In the genomic region with DNA sequence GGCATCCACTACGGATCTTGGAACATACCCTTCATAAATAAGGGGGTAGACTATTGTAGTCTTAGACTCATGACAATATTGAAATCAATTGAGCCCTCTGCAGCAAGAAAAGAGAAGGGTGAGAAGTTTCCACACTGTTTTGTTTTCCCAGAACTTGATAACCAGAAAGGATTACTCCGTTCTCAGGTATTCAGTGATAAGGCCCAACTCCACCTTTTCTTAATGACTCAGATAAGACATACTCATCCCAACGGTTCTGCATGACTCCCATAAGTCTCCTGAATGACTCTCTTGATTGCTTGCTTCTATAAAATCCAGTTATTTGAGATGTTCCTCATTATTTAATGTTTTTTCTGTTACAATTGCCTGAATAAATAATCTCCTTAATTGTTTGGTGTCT, we compare ENCODE assay signal across 15 cellular contexts.
DNase-seq lines count a peak whose midpoint lies in the region; ATAC-seq, FAIRE-seq and TF ChIP-seq lines count a peak whose summit lies in the region.
"Had no signal": no experiment of that assay in that cellular context is flagged by ENCODE, and none has a peak within 500 bp of the region (broad histone marks: within the 10 kb centered on the region; RNA-seq: fewer than 3 reads in every experiment).

No MANE protein-coding gene starts in this region.

- H3K14ac ChIP-seq in mesenchymal stem cell (ENCODE audit: low read length in 2 of 2): no peak overlapping the region

- no peak overlapping the region for H4K8ac ChIP-seq in mesenchymal stem cell (ENCODE audit: low read length)

- H3K27me3 ChIP-seq in astrocyte (ENCODE audit: insufficient read depth, low read length) (no peaks in the 10 kb centered on the region), hepatocyte (no peaks in the 10 kb centered on the region), mesenchymal stem cell (ENCODE audit: control insufficient read depth in 1 of 2, insufficient read depth in 1 of 2, low read length in 2 of 2) (no peaks in the 10 kb centered on the region)
- H3K27me3 ChIP-seq: BE2C had no signal

- H3K27ac ChIP-seq in astrocyte (ENCODE audit: low read depth, low read length): no peak overlapping the region
- H3K27ac ChIP-seq in hepatocyte: no peak overlapping the region
- H3K27ac ChIP-seq in mesenchymal stem cell (ENCODE audit: low read length, poor library complexity, severe bottlenecking): no peak overlapping the region
- H3K27ac ChIP-seq: A549, C4-2B, GM23248 had no signal

- H3K4me1 ChIP-seq in astrocyte (ENCODE audit: insufficient read depth, low read length) (no peaks in the 10 kb centered on the region), hepatocyte (ENCODE audit: insufficient read depth) (no peaks in the 10 kb centered on the region), mesenchymal stem cell (ENCODE audit: control insufficient read depth, insufficient read depth, low read depth, low read length) (no peaks in the 10 kb centered on the region)
- H3K4me1 ChIP-seq: A549, BE2C had no signal

- no peaks in the 10 kb centered on the region for H3K9me2 ChIP-seq in hepatocyte (replicated peaks; ENCODE audit: insufficient read depth)

- H2BK12ac ChIP-seq in mesenchymal stem cell (ENCODE audit: low read length in 2 of 2): no peak overlapping the region

- H3K18ac ChIP-seq in mesenchymal stem cell (ENCODE audit: low read depth in 1 of 2, low read length in 2 of 2): no peak overlapping the region

- no peaks in the 10 kb centered on the region for H3K4me1 Mint-ChIP-seq in astrocyte (ENCODE audit: low read depth, unreplicated experiment)
- H3K4me1 Mint-ChIP-seq: CD4-positive, alpha-beta memory T cell; IgD-negative memory B cell had no signal

- H3K27me3 Mint-ChIP-seq in astrocyte (ENCODE audit: low read depth, unreplicated experiment): no peaks in the 10 kb centered on the region
- H3K27me3 Mint-ChIP-seq: CD4-positive, alpha-beta memory T cell; IgD-negative memory B cell had no signal

- no peak overlapping the region for H4K91ac ChIP-seq in mesenchymal stem cell (ENCODE audit: low read length)

- no peak for FAIRE-seq in astrocyte (lab: Jason Lieb, UNC)
- FAIRE-seq: A549, H54 had no signal

- no peak overlapping the region for H3K4me3 Mint-ChIP-seq in astrocyte (ENCODE audit: unreplicated experiment)
- H3K4me3 Mint-ChIP-seq: CD4-positive, alpha-beta memory T cell; IgD-negative memory B cell had no signal

- H2BK5ac ChIP-seq in mesenchymal stem cell (ENCODE audit: low read depth, low read length, poor library complexity, severe bottlenecking): no peak overlapping the region

- H3K4me2 ChIP-seq in astrocyte (ENCODE audit: low read length): no peak overlapping the region
- no peak overlapping the region for H3K4me2 ChIP-seq in hepatocyte
- H3K4me2 ChIP-seq in mesenchymal stem cell (ENCODE audit: low read length, poor library complexity, severe bottlenecking): no peak overlapping the region
- H3K4me2 ChIP-seq: A549 had no signal

- no peaks in the 10 kb centered on the region for H4K20me1 ChIP-seq in astrocyte (ENCODE audit: insufficient read depth, low read length)
- H4K20me1 ChIP-seq in hepatocyte (ENCODE audit: insufficient read depth, poor library complexity, severe bottlenecking): no peaks in the 10 kb centered on the region

- H2AFZ ChIP-seq in astrocyte (ENCODE audit: low read depth, low read length) (no peak overlapping the region), hepatocyte (no peak overlapping the region), mesenchymal stem cell (ENCODE audit: low read depth, low read length) (no peak overlapping the region)
- H2AFZ ChIP-seq: GM23248 had no signal

- H2BK120ac ChIP-seq in mesenchymal stem cell (ENCODE audit: low read depth, low read length): no peak overlapping the region

- no peaks in the 10 kb centered on the region for H3K36me3 Mint-ChIP-seq in astrocyte (ENCODE audit: low read depth, unreplicated experiment)
- H3K36me3 Mint-ChIP-seq: CD4-positive, alpha-beta memory T cell; IgD-negative memory B cell had no signal

- H3K79me1 ChIP-seq in mesenchymal stem cell (replicated peaks; ENCODE audit: low read length, poor library complexity, severe bottlenecking): no peaks in the 10 kb centered on the region

- DNase-seq in ELR (ENCODE audit: low read depth) (peak; percentile 1), astrocyte (ENCODE audit: low read depth) (peak; percentile 1), hepatocyte (ENCODE audit: low spot score) (peak; percentile 5), NCI-H446 (lab: John Stamatoyannopoulos, UW) (no peak), mesenchymal stem cell (no peak)
- DNase-seq: BE2C; CD4-positive, alpha-beta memory T cell; GM23248 had no signal

- no peak overlapping the region for H2AK5ac ChIP-seq in mesenchymal stem cell (ENCODE audit: low read length, severe bottlenecking)

- ATAC-seq in HG02981 (IDR thresholded peaks at IDR 0.05; ENCODE audit: unreplicated experiment) (no peak), HG02798 (IDR thresholded peaks at IDR 0.05; ENCODE audit: poor library complexity, unreplicated experiment) (no peak)
- ATAC-seq: A549, HCT116 had no signal

- 42% methylated on average over 3 of the region's 3 CpGs for WGBS in hepatocyte (ENCODE audit: low lambda C conversion rate, missing lambda C conversion rate)
- 22% methylated on average over 1 of the region's 3 CpGs for WGBS in mesenchymal stem cell

- H3K9ac ChIP-seq in astrocyte (ENCODE audit: low read length) (no peak overlapping the region), mesenchymal stem cell (ENCODE audit: low read length) (no peak overlapping the region)
- H3K9ac ChIP-seq: GM23248 had no signal

- no peak overlapping the region for H3K27ac Mint-ChIP-seq in astrocyte (ENCODE audit: unreplicated experiment)
- H3K27ac Mint-ChIP-seq: CD4-positive, alpha-beta memory T cell; IgD-negative memory B cell had no signal

- H3K36me3 ChIP-seq in astrocyte (ENCODE audit: insufficient read depth, low read length) (no peaks in the 10 kb centered on the region), hepatocyte (replicated peaks; ENCODE audit: insufficient read depth, low read depth) (no peaks in the 10 kb centered on the region), mesenchymal stem cell (ENCODE audit: control insufficient read depth in 1 of 2, insufficient read depth in 2 of 2, low read depth in 1 of 2, low read length in 2 of 2) (no peaks in the 10 kb centered on the region)
- H3K36me3 ChIP-seq: BE2C had no signal

- no peak overlapping the region for H3K4me3 ChIP-seq in astrocyte (ENCODE audit: insufficient read depth, low read depth, low read length)
- H3K4me3 ChIP-seq in hepatocyte: no peak overlapping the region
- H3K4me3 ChIP-seq in mesenchymal stem cell (ENCODE audit: insufficient read depth in 1 of 2, low read depth in 1 of 2, low read length in 2 of 2): no peak overlapping the region
- H3K4me3 ChIP-seq: A549, GM23248 had no signal

- TF ChIP-seq CTCF in astrocyte (IDR thresholded peaks at IDR 0.05; ENCODE audit: insufficient read depth, low read depth, low read length) (no peak), hepatocyte (IDR thresholded peaks at IDR 0.05; ENCODE audit: poor library complexity) (no peak)

- H2BK15ac ChIP-seq in mesenchymal stem cell (ENCODE audit: low read depth, poor library complexity, severe bottlenecking): no peak overlapping the region

- no peak overlapping the region for H3K4ac ChIP-seq in mesenchymal stem cell (ENCODE audit: low read depth in 1 of 2, low read length in 2 of 2)

- no peaks in the 10 kb centered on the region for H3K9me3 ChIP-seq in astrocyte (ENCODE audit: insufficient read depth, low read depth, low read length)
- no peaks in the 10 kb centered on the region for H3K9me3 ChIP-seq in hepatocyte (ENCODE audit: low read depth)
- no peaks in the 10 kb centered on the region for H3K9me3 ChIP-seq in mesenchymal stem cell (ENCODE audit: control insufficient read depth, low read length)
- H3K9me3 ChIP-seq: A549, BE2C had no signal

- H3K9me3 Mint-ChIP-seq in astrocyte (ENCODE audit: unreplicated experiment): no peaks in the 10 kb centered on the region

- H3K79me2 ChIP-seq in astrocyte (ENCODE audit: insufficient read depth, low read length): no peaks in the 10 kb centered on the region
- no peaks in the 10 kb centered on the region for H3K79me2 ChIP-seq in hepatocyte

- H3K23ac ChIP-seq in mesenchymal stem cell (ENCODE audit: low read length in 2 of 2): no peak overlapping the region

Comparison
In these comparisons a context has a peak if more than half of its experiments do, and no peak if none do; other contexts are left out.
1. DNase-seq: peak in ELR (single experiment), astrocyte (single experiment) and hepatocyte (single experiment); none in NCI-H446 (0 of 2) and mesenchymal stem cell (single experiment).